In genomic region chr1:7471836-7472235, GRCh38 we compare ENCODE assay signal across 11 cellular contexts.
DNase-seq lines count a peak whose midpoint lies in the region; ATAC-seq, FAIRE-seq and TF ChIP-seq lines count a peak whose summit lies in the region.
"Had no signal": no experiment of that assay in that cellular context is flagged by ENCODE, and none has a peak within 500 bp of the region (broad histone marks: within the 10 kb centered on the region; RNA-seq: fewer than 3 reads in every experiment).

No MANE protein-coding gene starts in this region.

- no peak for FAIRE-seq in small intestine (lab: Jason Lieb, UNC)
- FAIRE-seq: GM12878 had no signal

- WGBS in small intestine, 3 donors: 68 to 80% (median 79%) methylated on average over 14 of the region's 14 CpGs

- H3K4me3 ChIP-seq in brain microvascular endothelial cell (ENCODE audit: low read depth, low read length) (no peak overlapping the region), lower lobe of right lung (no peak overlapping the region), small intestine (ENCODE audit: low read depth in 1 of 2, low read length in 2 of 2) (no peak overlapping the region)
- H3K4me3 ChIP-seq: GM12878 had no signal

- TF ChIP-seq RAD21 in Ishikawa (IDR thresholded peaks at IDR 0.05; ENCODE audit: low read depth): no peak

- DNase-seq in A172 (ENCODE audit: low spot score) (peak; percentile 37), brain microvascular endothelial cell (no peak), lower lobe of right lung (no peak), midbrain (lab: John Stamatoyannopoulos, UW) (no peak), small intestine (no peak), SHP77 (lab: John Stamatoyannopoulos, UW) (no peak)
- DNase-seq: activated CD8-positive, alpha-beta memory T cell treated with anti-CD3 and anti-CD28 coated beads, Interleukin-2, amount 50 U/mL, for 48 hours; NCI-H1694 had no signal

- H3K36me3 ChIP-seq in brain microvascular endothelial cell (replicated peaks): no peaks in the 10 kb centered on the region
- H3K36me3 ChIP-seq in lower lobe of right lung: no peaks in the 10 kb centered on the region
- no peaks in the 10 kb centered on the region for H3K36me3 ChIP-seq in small intestine (ENCODE audit: control insufficient read depth in 2 of 2, insufficient read depth in 2 of 2, low read length in 2 of 2)

- TF ChIP-seq CTCF in brain microvascular endothelial cell (IDR thresholded peaks at IDR 0.05; ENCODE audit: low read depth, low read length, missing control alignments) (no peak), lower lobe of right lung (IDR thresholded peaks at IDR 0.05) (no peak)

- in situ Hi-C loops in brain microvascular endothelial cell (cut with HindIII; ENCODE audit: low pct_ligation_motif_present, low sequenced_read_pairs): no loop called here

- H3K27ac ChIP-seq in brain microvascular endothelial cell (peak overlapping the region; percentile 92), lower lobe of right lung (peak overlapping the region; percentile 61), small intestine (ENCODE audit: low read depth in 1 of 2, low read length in 1 of 2) (peak overlapping the region in 1 of 2 donors; percentile 42)

- ATAC-seq in lower lobe of right lung (peak; percentile 25 to 63), GM21360 (IDR thresholded peaks at IDR 0.05; ENCODE audit: unreplicated experiment) (no peak)

- TF ChIP-seq EP300 in Ishikawa (IDR thresholded peaks at IDR 0.05; ENCODE audit: borderline replicate concordance): peak; percentile 12; the same call in 1 of the 2 replicates

- intact Hi-C loops in lower lobe of right lung (cut with DNase I): no loop called here

- H3K4me1 ChIP-seq in lower lobe of right lung (peaks cover 39% of the 10 kb centered on the region), small intestine (ENCODE audit: control insufficient read depth in 2 of 2, insufficient read depth in 1 of 2, low read depth in 1 of 2, low read length in 1 of 2) (no peaks in the 10 kb centered on the region)

- H3K27me3 ChIP-seq in brain microvascular endothelial cell (replicated peaks): no peaks in the 10 kb centered on the region
- no peaks in the 10 kb centered on the region for H3K27me3 ChIP-seq in lower lobe of right lung (ENCODE audit: low read depth)
- H3K27me3 ChIP-seq in small intestine (ENCODE audit: control insufficient read depth in 2 of 2, insufficient read depth in 2 of 2, low read length in 2 of 2): no peaks in the 10 kb centered on the region

- H3K9me3 ChIP-seq in lower lobe of right lung (no peaks in the 10 kb centered on the region), small intestine (ENCODE audit: control insufficient read depth, low read depth) (no peaks in the 10 kb centered on the region)

TF ChIP-seq in Ishikawa, 13 proteins besides CTCF, POLR2A, EP300 and RAD21:
- TF ChIP-seq TEAD4 (IDR thresholded peaks at IDR 0.05) (0 out of 2 replicates have a peak, but pooled peaks have one; percentile 10), EGR1 (IDR thresholded peaks at IDR 0.05) (no peak), NFIC (IDR thresholded peaks at IDR 0.05) (0 out of 2 replicates have a peak, but pooled peaks have one; percentile 27)
